22 cellular contexts compared by ENCODE assay signal in genomic region chr2:117930775-117931174, GRCh38.
DNase-seq lines count a peak whose midpoint lies in the region; ATAC-seq and TF ChIP-seq lines count a peak whose summit lies in the region.
"Had no signal": no experiment of that assay in that cellular context is flagged by ENCODE, and none has a peak within 500 bp of the region (broad histone marks: within the 10 kb centered on the region; RNA-seq: fewer than 3 reads in every experiment).

No MANE protein-coding gene starts in this region.

- peak overlapping the region; percentile 22 for H3K27ac Mint-ChIP-seq in activated naive CD8-positive, alpha-beta T cell
- H3K27ac Mint-ChIP-seq in activated naive CD8-positive, alpha-beta T cell treated with anti-CD3 and anti-CD28 coated beads for 36 hours, result no peak overlapping the region
- H3K27ac Mint-ChIP-seq in memory B cell (peak overlapping the region; percentile 71), natural killer cell (peak overlapping the region; percentile 80 to 82)
- H3K27ac Mint-ChIP-seq: CD4-positive, alpha-beta T cell; GM23338; H9 had no signal

- H3K27ac ChIP-seq in A673 (ENCODE audit: low read depth, low read length, poor library complexity, severe bottlenecking), result no peak overlapping the region
- H3K27ac ChIP-seq: 22Rv1; BLaER1 treated with 17β-estradiol and CSF1 and Interleukin-3, amounts not matched to agents 10 nM and 100 nM had no signal

- no TSS peak for BruUV-seq in A673 (replicated peaks; lab: Mats Ljungman, UMichigan)

- POLR2A ChIA-PET in A673 (lab: Charles Lee; ENCODE audit: low non-redundant PET), result no interaction called here

- no peaks in the 10 kb centered on the region for H3K9me3 ChIP-seq in A673 (ENCODE audit: low read depth, low read length, poor library complexity, severe bottlenecking)
- H3K9me3 ChIP-seq: BE2C had no signal

- H3K4me1 Mint-ChIP-seq in activated naive CD8-positive, alpha-beta T cell (ENCODE audit: low read depth), result no peaks in the 10 kb centered on the region
- H3K4me1 Mint-ChIP-seq in activated naive CD8-positive, alpha-beta T cell treated with anti-CD3 and anti-CD28 coated beads for 36 hours, result no peaks in the 10 kb centered on the region
- H3K4me1 Mint-ChIP-seq in memory B cell (no peaks in the 10 kb centered on the region), natural killer cell (peaks cover 45 to 54% of the 10 kb centered on the region in 2 donors)
- H3K4me1 Mint-ChIP-seq: CD14-positive monocyte, GM23338, H9 had no signal

- no peak for ATAC-seq in memory B cell (ENCODE audit: low read depth)
- peak; percentile 71 to 88 (median 84) for ATAC-seq in natural killer cell
- ATAC-seq: GM23338, HCT116 had no signal

- no peaks in the 10 kb centered on the region for H3K4me1 ChIP-seq in A673 (ENCODE audit: insufficient read depth, low read length, poor library complexity, severe bottlenecking)
- H3K4me1 ChIP-seq: BE2C; BLaER1 treated with 17β-estradiol and CSF1 and Interleukin-3, amounts not matched to agents 10 nM and 100 nM had no signal

- no peak for DNase-seq in activated naive CD8-positive, alpha-beta T cell treated with anti-CD3 and anti-CD28 coated beads for 36 hours
- DNase-seq in memory B cell (ENCODE audit: low spot score in 2 of 2) (no peak), natural killer cell (no peak), dedifferentiated amniotic fluid mesenchymal stem cell (ENCODE audit: extremely low spot score) (no peak), LoVo (ENCODE audit: low spot score) (no peak), DMS 273 treated with DMSO at 0.1 percent for 48 hours (lab: John Stamatoyannopoulos, UW) (no peak), A673 (ENCODE audit: low spot score) (no peak)
- DNase-seq: ACHN; AML-193; BE2C; CD4-positive, alpha-beta T cell; CD8-positive, alpha-beta memory T cell; DMS53; DMS79 treated with DMSO at 0.1 percent for 48 hours; GF-D8; H9 had no signal

- peaks cover 61% of the 10 kb centered on the region for H3K36me3 Mint-ChIP-seq in activated naive CD8-positive, alpha-beta T cell
- peaks cover 83% of the 10 kb centered on the region for H3K36me3 Mint-ChIP-seq in activated naive CD8-positive, alpha-beta T cell treated with anti-CD3 and anti-CD28 coated beads for 36 hours
- peaks cover 76% of the 10 kb centered on the region for H3K36me3 Mint-ChIP-seq in memory B cell
- peaks cover 38% of the 10 kb centered on the region for H3K36me3 Mint-ChIP-seq in natural killer cell

- CTCF ChIA-PET in A673 (lab: Charles Lee), result no interaction called here

- no peak for TF ChIP-seq CTCF in natural killer cell (IDR thresholded peaks at IDR 0.05)
- TF ChIP-seq CTCF in A673 (conservative IDR thresholded peaks at IDR 0.05; ENCODE audit: low read depth, low read length), result no peak

- intact Hi-C loops in natural killer cell (cut with micrococcal nuclease), result loop anchor here (2.0 kb wide), 1 partner anchor 116 kb away; the partner anchor contains the start of gene DDX18
- intact Hi-C loops in A673 (cut with micrococcal nuclease; ENCODE audit: unreplicated experiment), result no loop called here

- H3K9me3 Mint-ChIP-seq in activated naive CD8-positive, alpha-beta T cell (ENCODE audit: low read depth), result peaks cover 4% of the 10 kb centered on the region
- peaks cover 7% of the 10 kb centered on the region for H3K9me3 Mint-ChIP-seq in activated naive CD8-positive, alpha-beta T cell treated with anti-CD3 and anti-CD28 coated beads for 36 hours
- H3K9me3 Mint-ChIP-seq in memory B cell, result peaks cover 4% of the 10 kb centered on the region
- no peaks in the 10 kb centered on the region for H3K9me3 Mint-ChIP-seq in natural killer cell

- H3K27me3 Mint-ChIP-seq in activated naive CD8-positive, alpha-beta T cell, result no peaks in the 10 kb centered on the region
- no peaks in the 10 kb centered on the region for H3K27me3 Mint-ChIP-seq in activated naive CD8-positive, alpha-beta T cell treated with anti-CD3 and anti-CD28 coated beads for 36 hours
- H3K27me3 Mint-ChIP-seq in memory B cell (no peaks in the 10 kb centered on the region), natural killer cell (ENCODE audit: low read depth in 2 of 2) (no peaks in the 10 kb centered on the region)
- H3K27me3 Mint-ChIP-seq: CD4-positive, alpha-beta T cell; CD8-positive, alpha-beta memory T cell had no signal

- H3K4me3 Mint-ChIP-seq in activated naive CD8-positive, alpha-beta T cell, result no peak overlapping the region
- H3K4me3 Mint-ChIP-seq in activated naive CD8-positive, alpha-beta T cell treated with anti-CD3 and anti-CD28 coated beads for 36 hours, result no peak overlapping the region
- no peak overlapping the region for H3K4me3 Mint-ChIP-seq in memory B cell
- H3K4me3 Mint-ChIP-seq in natural killer cell, result peak overlapping the region; percentile 68
- H3K4me3 Mint-ChIP-seq: CD14-positive monocyte; CD4-positive, alpha-beta T cell; CD8-positive, alpha-beta memory T cell; GM23338; H9 had no signal

- H3K27me3 ChIP-seq in A673 (replicated peaks; ENCODE audit: insufficient read depth, low read depth, low read length, poor library complexity), result no peaks in the 10 kb centered on the region
- H3K27me3 ChIP-seq: BE2C; BLaER1 treated with 17β-estradiol and CSF1 and Interleukin-3, amounts not matched to agents 10 nM and 100 nM had no signal

- no peak overlapping the region for H3K4me3 ChIP-seq in A673 (ENCODE audit: low read depth, low read length, poor library complexity, severe bottlenecking)
- H3K4me3 ChIP-seq: BLaER1 treated with 17β-estradiol and CSF1 and Interleukin-3, amounts not matched to agents 10 nM and 100 nM; GM23338 had no signal

- H3K36me3 ChIP-seq in A673 (ENCODE audit: insufficient read depth, low read length, poor library complexity, severe bottlenecking), result peaks cover 19% of the 10 kb centered on the region
- H3K36me3 ChIP-seq: BE2C had no signal
